In the genomic region with DNA sequence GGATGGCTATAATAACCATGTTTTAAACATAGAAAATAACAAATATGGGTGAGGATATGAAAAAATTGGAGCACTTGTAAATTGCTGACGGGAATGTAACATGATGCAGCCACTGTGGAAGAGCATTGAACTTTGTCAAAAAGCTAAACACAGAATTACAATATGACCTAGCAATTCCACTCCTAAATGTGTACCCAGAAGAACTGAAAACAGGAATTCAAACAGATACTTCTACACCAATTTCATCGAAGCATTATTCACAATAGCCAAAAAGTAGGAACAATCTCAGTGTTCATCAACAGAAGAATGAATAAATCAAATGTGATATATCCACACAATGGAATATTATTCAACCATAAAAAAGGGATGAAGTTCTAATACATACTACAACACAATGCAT, we compare ENCODE assay signal across 35 cellular contexts.
"Had no signal": no experiment of that assay in that cellular context is flagged by ENCODE, and none has a peak within 500 bp of the region (broad histone marks: within the 10 kb centered on the region; RNA-seq: fewer than 3 reads in every experiment).

No MANE protein-coding gene starts in this region.

- H3K27me3 ChIP-seq: MG63 had no signal

- DNase-seq: Karpas-422, Kasumi-1, MG63, MM.1S, MV-4-11, NCI-H1048, NCI-H1092, NCI-H1092 treated with DMSO at 0.1 percent for 48 hours, NCI-H1105, NCI-H1105 treated with DMSO at 0.1 percent for 48 hours, NCI-H1417, NCI-H1417 treated with DMSO at 0.1 percent for 48 hours, NCI-H1436, NCI-H1436 treated with DMSO at 0.1 percent for 48 hours, NCI-H146, NCI-H1694, NCI-H1694 treated with DMSO at 0.1 percent for 48 hours, NCI-H187, NCI-H187 treated with DMSO at 0.1 percent for 48 hours, NCI-H1930, NCI-H2029, NCI-H2029 treated with DMSO at 0.1 percent for 48 hours, NCI-H2081, NCI-H2081 treated with DMSO at 0.1 percent for 48 hours, NCI-H2107, NCI-H2171, NCI-H2171 treated with DMSO at 0.1 percent for 48 hours, NCI-H2227 treated with DMSO at 0.1 percent for 48 hours, NCI-H226, NCI-H345, NCI-H446, NCI-H446 treated with DMSO at 0.1 percent for 48 hours, NCI-H510A, NCI-H510A treated with DMSO at 0.1 percent for 48 hours, NCI-H524 had no signal

- H3K36me3 ChIP-seq: MG63 had no signal

- H3K4me3 ChIP-seq: MG63 had no signal
